Comparison of ENCODE assay signal across 1 cellular context in genomic region chr1:219049411-219049943, GRCh38.
TF ChIP-seq lines count a peak whose summit lies in the region.

No MANE protein-coding gene starts in this region.

TF ChIP-seq in IMR-90, 13 proteins besides CTCF, POLR2A, EP300 and RAD21 (continued from another document):
- no peak for TF ChIP-seq RCOR1 (IDR thresholded peaks at IDR 0.05; ENCODE audit: insufficient replicate concordance, low read length)
